1 cellular context compared by ENCODE assay signal in the genomic region with DNA sequence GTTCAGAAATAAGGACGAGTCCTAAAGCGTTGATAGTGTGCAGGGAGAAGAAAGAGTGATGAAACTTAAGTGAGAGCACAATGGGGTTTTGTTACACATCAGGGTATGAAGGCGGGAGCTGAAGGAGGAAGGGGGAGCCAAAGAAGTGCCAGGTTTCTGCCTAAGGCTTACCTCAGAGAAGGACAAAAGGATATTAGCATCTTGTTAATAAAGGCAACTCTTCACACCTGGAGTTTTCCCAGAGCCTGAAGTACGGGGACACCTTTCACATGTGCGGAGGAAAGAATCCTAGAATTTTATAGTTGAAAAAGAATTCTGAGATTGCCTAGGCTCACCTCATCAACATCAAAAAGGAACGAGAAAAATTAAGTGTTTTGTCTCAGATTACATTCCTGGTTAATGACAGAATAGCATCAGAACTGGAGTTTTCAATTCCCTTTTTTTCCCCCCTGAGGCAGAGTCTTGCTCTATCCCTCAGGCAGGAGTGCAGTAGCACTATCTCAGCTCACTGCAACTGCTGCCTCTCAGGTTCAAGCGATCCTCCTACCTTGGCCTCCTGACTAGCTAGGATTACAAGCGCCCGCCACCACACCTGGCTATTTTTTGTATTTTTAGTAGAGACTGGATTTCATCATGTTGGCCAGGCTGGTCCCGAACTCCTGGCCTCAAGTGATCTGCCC.
TF ChIP-seq lines count a peak whose summit lies in the region.

No MANE protein-coding gene starts in this region.

TF ChIP-seq in H1, 55 proteins besides CTCF, POLR2A, EP300 and RAD21:
- no peak for TF ChIP-seq KDM4A (IDR thresholded peaks at IDR 0.05; ENCODE audit: low read depth, low read length, severe bottlenecking)
- TF ChIP-seq TAF7 (optimal IDR thresholded peaks at IDR 0.05; ENCODE audit: borderline replicate concordance, low read depth, low read length): no peak
- TF ChIP-seq SP2 (IDR thresholded peaks at IDR 0.05; ENCODE audit: low read length): no peak
- TF ChIP-seq GABPA (IDR thresholded peaks at IDR 0.05; ENCODE audit: borderline replicate concordance, insufficient read depth, low read length): no peak
- no peak for TF ChIP-seq ATF2 (IDR thresholded peaks at IDR 0.05; ENCODE audit: low read length)
- TF ChIP-seq TCF12 (IDR thresholded peaks at IDR 0.05; ENCODE audit: low read depth, low read length): 0 out of 2 replicates have a peak, but pooled peaks have one; percentile 18
- 0 out of 2 replicates have a peak, but pooled peaks have one; percentile 27 for TF ChIP-seq CEBPB (IDR thresholded peaks at IDR 0.05; ENCODE audit: low read depth, low read length)
- no peak for TF ChIP-seq TAF1 (IDR thresholded peaks at IDR 0.05; ENCODE audit: low read depth, low read length)
- TF ChIP-seq, protein P1, sequence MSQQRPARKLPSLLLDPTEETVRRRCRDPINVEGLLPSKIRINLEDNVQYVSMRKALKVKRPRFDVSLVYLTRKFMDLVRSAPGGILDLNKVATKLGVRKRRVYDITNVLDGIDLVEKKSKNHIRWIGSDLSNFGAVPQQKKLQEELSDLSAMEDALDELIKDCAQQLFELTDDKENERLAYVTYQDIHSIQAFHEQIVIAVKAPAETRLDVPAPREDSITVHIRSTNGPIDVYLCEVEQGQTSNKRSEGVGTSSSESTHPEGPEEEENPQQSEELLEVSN (IDR thresholded peaks at IDR 0.05): peak; percentile 21; the same call in 1 of the 2 replicates
- no peak for TF ChIP-seq RNF2 (IDR thresholded peaks at IDR 0.05; ENCODE audit: borderline replicate concordance, low read depth, low read length, missing control alignments, poor library complexity, severe bottlenecking)
- TF ChIP-seq MAX (IDR thresholded peaks at IDR 0.05): peak; percentile 40; the same call in 1 of the 2 replicates
- TF ChIP-seq GTF2F1 (IDR thresholded peaks at IDR 0.05; ENCODE audit: borderline replicate concordance, low read depth, low read length): no peak
- TF ChIP-seq PHF8 (conservative IDR thresholded peaks at IDR 0.05; ENCODE audit: low read depth, low read length): no peak
- TF ChIP-seq ZNF274 (IDR thresholded peaks at IDR 0.05; ENCODE audit: borderline replicate concordance, extremely low read depth, low read length): no peak
- no peak for TF ChIP-seq BCL11A (IDR thresholded peaks at IDR 0.05; ENCODE audit: low read depth in 2 of 2, low read length in 2 of 2)
- no peak for TF ChIP-seq ASH2L (IDR thresholded peaks at IDR 0.05; ENCODE audit: low read length)
